In genomic region chr1:156524985-156525590, GRCh38 we compare ENCODE assay signal across 9 cellular contexts. TPM values are rescaled to one million over a fixed set of nuclear protein-coding genes. Genes with fewer than 3 reads are reported as not detected.
A peak's percentile ranks its signal among the peaks of the same experiment; 100 is the strongest.
DNase-seq lines count a peak whose midpoint lies in the region; ATAC-seq and TF ChIP-seq lines count a peak whose summit lies in the region.
"Had no signal": no experiment of that assay in that cellular context is flagged by ENCODE, and none has a peak within 500 bp of the region (broad histone marks: within the 10 kb centered on the region; RNA-seq: fewer than 3 reads in every experiment).

No MANE protein-coding gene starts in this region.

- peaks cover 8% of the 10 kb centered on the region for H3K36me3 Mint-ChIP-seq in activated CD8-positive, alpha-beta T cell treated with anti-CD3 and anti-CD28 coated beads for 36 hours (ENCODE audit: low read depth)
- peaks cover 32% of the 10 kb centered on the region for H3K36me3 Mint-ChIP-seq in nephron progenitor cell (ENCODE audit: low read depth)

- no peaks in the 10 kb centered on the region for H3K9me3 Mint-ChIP-seq in activated CD8-positive, alpha-beta T cell treated with anti-CD3 and anti-CD28 coated beads for 36 hours
- no peaks in the 10 kb centered on the region for H3K9me3 Mint-ChIP-seq in nephron progenitor cell

- CTCF ChIA-PET in activated CD8-positive, alpha-beta T cell treated with anti-CD3 and anti-CD28 coated beads for 36 hours (lab: Charles Lee), result interaction anchor here (1.3 to 4.2 kb wide), 12 partner anchors 15 to 202 kb away, joined by 3 to 35 read pairs (median 6); partner anchors contain the start of genes MEF2D and NAXE

- H3K4me3 Mint-ChIP-seq in activated CD8-positive, alpha-beta T cell treated with anti-CD3 and anti-CD28 coated beads for 36 hours, result peak overlapping the region; percentile 40
- H3K4me3 Mint-ChIP-seq in nephron progenitor cell, result no peak overlapping the region

- POLR2A ChIA-PET in activated CD8-positive, alpha-beta T cell treated with anti-CD3 and anti-CD28 coated beads for 36 hours (lab: Charles Lee), result interaction anchor here (0.7 to 2.7 kb wide), 16 partner anchors 8 to 139 kb away, joined by 3 to 13 read pairs (median 3); partner anchors contain the start of genes MEF2D, NAXE and TTC24

- no peak for TF ChIP-seq CTCF in activated CD8-positive, alpha-beta T cell treated with anti-CD3 and anti-CD28 coated beads for 36 hours (IDR thresholded peaks at IDR 0.05)
- no peak for TF ChIP-seq CTCF in nephron progenitor cell (IDR thresholded peaks at IDR 0.05)

- ATAC-seq in HG03280 (IDR thresholded peaks at IDR 0.05; ENCODE audit: unreplicated experiment), result peak; percentile 17
- ATAC-seq in activated CD8-positive, alpha-beta T cell treated with anti-CD3 and anti-CD28 coated beads for 36 hours, result no peak
- ATAC-seq: esophagus mucosa had no signal

- H3K27ac Mint-ChIP-seq in activated CD8-positive, alpha-beta T cell treated with anti-CD3 and anti-CD28 coated beads for 36 hours, result peak overlapping the region; percentile 75
- peak overlapping the region; percentile 80 for H3K27ac Mint-ChIP-seq in nephron progenitor cell

- H3K4me1 Mint-ChIP-seq in activated CD8-positive, alpha-beta T cell treated with anti-CD3 and anti-CD28 coated beads for 36 hours (ENCODE audit: low read depth), result peaks cover 43% of the 10 kb centered on the region
- peaks cover 28% of the 10 kb centered on the region for H3K4me1 Mint-ChIP-seq in nephron progenitor cell

- H3K27me3 Mint-ChIP-seq in activated CD8-positive, alpha-beta T cell treated with anti-CD3 and anti-CD28 coated beads for 36 hours, result no peaks in the 10 kb centered on the region
- H3K27me3 Mint-ChIP-seq in nephron progenitor cell (ENCODE audit: low read depth, poor library complexity), result no peaks in the 10 kb centered on the region
- H3K27me3 Mint-ChIP-seq: progenitor cell of endocrine pancreas had no signal

- DNase-seq in GDM1 (lab: John Stamatoyannopoulos, UW) (peak; percentile 31), nephron progenitor cell (peak; percentile 25), RKO (ENCODE audit: low spot score) (no peak), DMS79 (lab: John Stamatoyannopoulos, UW) (no peak)
- DNase-seq in activated CD8-positive, alpha-beta T cell treated with anti-CD3 and anti-CD28 coated beads for 36 hours, result no peak
- no peak for DNase-seq in stimulated activated CD4-positive, alpha-beta T cell treated with anti-CD3 and anti-CD28 coated beads, Interleukin-1b, Interleukin-23, amount 100 ng/mL, for 48 hours

- intact Hi-C loops in activated CD8-positive, alpha-beta T cell treated with anti-CD3 and anti-CD28 coated beads for 36 hours (cut with micrococcal nuclease), result no loop called here

RNA-seq across cellular contexts. Expression of gene MEF2D, which starts 24.5 kb away (rescaled TPM):
- 10 to 100 TPM; 35.3 to 35.8 TPM for total RNA-seq in activated CD8-positive, alpha-beta T cell treated with anti-CD3 and anti-CD28 coated beads for 36 hours

RNA-seq across cellular contexts. Expression of gene IQGAP3, which starts 47.3 kb away (rescaled TPM):
- total RNA-seq in activated CD8-positive, alpha-beta T cell treated with anti-CD3 and anti-CD28 coated beads for 36 hours, result 10 to 100 TPM; 14.4 to 14.9 TPM

RNA-seq across cellular contexts. Expression of gene TTC24, which starts 54.4 kb away (rescaled TPM):
- 10 to 100 TPM; 19.8 to 20.2 TPM for total RNA-seq in activated CD8-positive, alpha-beta T cell treated with anti-CD3 and anti-CD28 coated beads for 36 hours
- total RNA-seq: esophagus mucosa, progenitor cell of endocrine pancreas had no signal

Comparison
In these comparisons a context has a peak if more than half of its experiments do, and no peak if none do; other contexts are left out.
1. DNase-seq: peak in GDM1 (single experiment) and nephron progenitor cell (single experiment); none in activated CD8-positive, alpha-beta T cell treated with anti-CD3 and anti-CD28 coated beads for 36 hours (single experiment), RKO (single experiment), stimulated activated CD4-positive, alpha-beta T cell treated with anti-CD3 and anti-CD28 coated beads, Interleukin-1b, Interleukin-23, amount 100 ng/mL, for 48 hours (single experiment) and DMS79 (single experiment).